38 cellular contexts compared by ENCODE assay signal in the genomic region with DNA sequence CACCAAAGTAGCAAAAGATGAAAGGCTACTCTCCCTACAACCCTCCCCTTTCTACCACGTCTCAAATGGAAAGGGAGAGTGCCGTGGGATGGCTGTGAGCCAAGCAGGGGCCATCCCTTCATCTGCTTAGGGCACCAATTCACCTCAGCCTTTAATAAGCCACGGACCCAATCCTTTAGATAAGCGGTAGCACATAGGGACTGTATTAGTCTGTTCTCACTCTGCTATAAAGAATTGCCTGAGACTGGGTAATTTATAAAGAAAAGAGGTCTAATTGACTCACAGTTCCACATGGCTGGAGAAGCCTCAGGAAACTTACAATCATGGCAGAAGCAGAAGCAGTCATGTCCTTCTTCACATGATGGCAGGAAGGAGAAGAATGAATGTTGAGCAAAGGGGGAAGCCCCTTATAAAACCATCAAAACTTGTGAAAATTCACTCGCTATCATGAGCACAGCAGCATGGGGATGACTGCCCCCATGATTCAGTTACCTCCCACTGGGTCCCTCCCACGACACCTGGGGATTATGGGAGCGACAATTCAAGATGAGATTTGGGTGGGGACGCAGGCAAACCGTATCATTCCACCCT.
"Had no signal": no experiment of that assay in that cellular context is flagged by ENCODE, and none has a peak within 500 bp of the region (broad histone marks: within the 10 kb centered on the region; RNA-seq: fewer than 3 reads in every experiment).

No MANE protein-coding gene starts in this region.

- H3K27me3 ChIP-seq: ascending aorta, cardiac muscle cell had no signal

- H3K4me1 Mint-ChIP-seq: activated naive CD4-positive, alpha-beta T cell treated with anti-CD3 and anti-CD28 coated beads, Interleukin-2, amount 10 ng/mL, durations not matched to agents 7 days and 5 days; activated naive CD4-positive, alpha-beta T cell treated with anti-CD3 and anti-CD28 coated beads, Interleukin-2, amount 50 U/mL, for 24 hours; activated naive CD8-positive, alpha-beta T cell treated with anti-CD3 and anti-CD28 coated beads, Interleukin-2, amount 10 ng/mL, durations not matched to agents 7 days and 5 days; brain; central memory CD8-positive, alpha-beta T cell had no signal

- FAIRE-seq: bronchial epithelial cell, TTC549 had no signal

- H3K27ac Mint-ChIP-seq: activated B cell treated with CpG ODN at 0.5 μM for 24 hours; activated CD4-positive, alpha-beta memory T cell treated with anti-CD3 and anti-CD28 coated beads for 36 hours; activated CD8-positive, alpha-beta T cell treated with anti-CD3 and anti-CD28 coated beads for 36 hours; activated naive CD4-positive, alpha-beta T cell treated with anti-CD3 and anti-CD28 coated beads, Interleukin-2, amount 10 ng/mL, durations not matched to agents 7 days and 5 days; activated naive CD4-positive, alpha-beta T cell treated with anti-CD3 and anti-CD28 coated beads, Interleukin-2, amount 50 U/mL, for 24 hours; activated naive CD8-positive, alpha-beta T cell; activated naive CD8-positive, alpha-beta T cell treated with anti-CD3 and anti-CD28 coated beads, Interleukin-2, amount 10 ng/mL, durations not matched to agents 7 days and 5 days; activated naive CD8-positive, alpha-beta T cell treated with anti-CD3 and anti-CD28 coated beads, Interleukin-2, amount 50 U/mL, for 24 hours; activated T-cell treated with anti-CD3 and anti-CD28 coated beads, Interleukin-2, amount 50 U/mL, for 72 hours; activated T-helper 1 cell treated with anti-CD3 and anti-CD28 coated beads, Interleukin-12 subunit alpha, Interleukin-12 subunit beta, Interleukin-2, Interleukin-4 antibody, amounts not matched to agents 30 ng/mL and 10 ng/mL and 1 ng/mL, durations not matched to agents 14 hours and 24 hours and 36 hours; activated T-helper 2 cell treated with anti-CD3 and anti-CD28 coated beads, Interferon-gamma antibody, Interleukin-2, Interleukin-4, amounts not matched to agents 10 μg/mL and 5 μg/mL and 100 μg/mL, durations not matched to agents 14 hours and 24 hours and 36 hours; brain; T-helper 1 cell treated with Interleukin-12 subunit alpha and Interleukin-12 subunit beta and Interleukin-4 antibody, amounts not matched to agents 30 μg/mL and 1 μg/mL, for 36 hours; T-helper 2 cell treated with Interferon-gamma antibody and Interleukin-4, amounts not matched to agents 5 μg/mL and 100 μg/mL, for 36 hours had no signal

- H3K4me3 Mint-ChIP-seq: activated B cell treated with CpG ODN at 0.5 μM for 24 hours; activated CD4-positive, alpha-beta memory T cell treated with anti-CD3 and anti-CD28 coated beads for 36 hours; activated CD8-positive, alpha-beta T cell treated with anti-CD3 and anti-CD28 coated beads for 36 hours; activated naive CD4-positive, alpha-beta T cell treated with anti-CD3 and anti-CD28 coated beads, Interleukin-2, amount 10 ng/mL, durations not matched to agents 7 days and 5 days; activated naive CD4-positive, alpha-beta T cell treated with anti-CD3 and anti-CD28 coated beads, Interleukin-2, amount 50 U/mL, for 24 hours; activated naive CD8-positive, alpha-beta T cell; activated naive CD8-positive, alpha-beta T cell treated with anti-CD3 and anti-CD28 coated beads, Interleukin-2, amount 10 ng/mL, durations not matched to agents 7 days and 5 days; activated naive CD8-positive, alpha-beta T cell treated with anti-CD3 and anti-CD28 coated beads, Interleukin-2, amount 50 U/mL, for 24 hours; activated T-cell treated with anti-CD3 and anti-CD28 coated beads, Interleukin-2, amount 50 U/mL, for 4 hours; activated T-cell treated with anti-CD3 and anti-CD28 coated beads, Interleukin-2, amount 50 U/mL, for 72 hours; activated T-helper 1 cell treated with anti-CD3 and anti-CD28 coated beads, Interleukin-12 subunit alpha, Interleukin-12 subunit beta, Interleukin-2, Interleukin-4 antibody, amounts not matched to agents 30 ng/mL and 10 ng/mL and 1 ng/mL, durations not matched to agents 14 hours and 24 hours and 36 hours; brain; central memory CD8-positive, alpha-beta T cell; T-helper 1 cell treated with Interleukin-12 subunit alpha and Interleukin-12 subunit beta and Interleukin-4 antibody, amounts not matched to agents 30 μg/mL and 1 μg/mL, for 36 hours; T-helper 2 cell treated with Interferon-gamma antibody and Interleukin-4, amounts not matched to agents 5 μg/mL and 100 μg/mL, for 36 hours had no signal

- ATAC-seq: activated CD8-positive, alpha-beta T cell treated with anti-CD3 and anti-CD28 coated beads for 36 hours; activated naive CD8-positive, alpha-beta T cell treated with anti-CD3 and anti-CD28 coated beads, Interleukin-2, amount 50 U/mL, for 24 hours; activated T-cell treated with anti-CD3 and anti-CD28 coated beads, Interleukin-2, amount 50 U/mL, for 4 hours; activated T-cell treated with anti-CD3 and anti-CD28 coated beads, Interleukin-2, amount 50 U/mL, for 72 hours had no signal

- H3K36me3 ChIP-seq: ascending aorta, cardiac muscle cell had no signal

- DNase-seq: activated B cell treated with CpG ODN at 0.5 μM for 24 hours; activated CD4-positive, alpha-beta memory T cell treated with anti-CD3 and anti-CD28 coated beads for 36 hours; activated CD4-positive, alpha-beta T cell treated with anti-CD3 and anti-CD28 coated beads for 48 hours; activated CD4-positive, alpha-beta T cell treated with anti-CD3 and anti-CD28 coated beads, Interleukin-2, amount 50 U/mL, for 1 hour; activated CD4-positive, alpha-beta T cell treated with anti-CD3 and anti-CD28 coated beads, Interleukin-2, amount 50 U/mL, for 4 hours; activated CD4-positive, CD25-positive, alpha-beta regulatory T cell treated with anti-CD3 and anti-CD28 coated beads, Interleukin-2, amount 50 U/mL, for 72 hours; activated CD8-positive, alpha-beta memory T cell treated with anti-CD3 and anti-CD28 coated beads, Interleukin-2, amount 50 U/mL, for 4 hours; activated CD8-positive, alpha-beta T cell treated with anti-CD3 and anti-CD28 coated beads for 36 hours; activated effector memory CD4-positive, alpha-beta T cell treated with Interleukin-2 at 50 U/mL for 16 hours; activated gamma-delta T cell; activated naive CD4-positive, alpha-beta T cell treated with anti-CD3 and anti-CD28 coated beads, Interleukin-2, amount 10 ng/mL, durations not matched to agents 7 days and 5 days; activated naive CD4-positive, alpha-beta T cell treated with Interleukin-2 at 50 U/mL for 16 hours; activated naive CD8-positive, alpha-beta T cell treated with anti-CD3 and anti-CD28 coated beads, Interleukin-2, amount 10 ng/mL, durations not matched to agents 7 days and 5 days; activated naive CD8-positive, alpha-beta T cell treated with anti-CD3 and anti-CD28 coated beads, Interleukin-2, amount 50 U/mL, for 24 hours; activated T-cell treated with anti-CD3 and anti-CD28 coated beads for 4 hours; activated T-cell treated with anti-CD3 and anti-CD28 coated beads, Interleukin-2, amount 50 U/mL, for 1 hour; activated T-cell treated with anti-CD3 and anti-CD28 coated beads, Interleukin-2, amount 50 U/mL, for 4 hours; activated T-cell treated with anti-CD3 and anti-CD28 coated beads, Interleukin-2, amount 50 U/mL, for 72 hours; amygdala; anterior cingulate cortex; caudate nucleus; cerebellar nuclear complex; T-helper 1 cell; T-helper 2 cell; T-helper 9 cell had no signal

- H3K27ac ChIP-seq: ascending aorta, cardiac muscle cell, VCaP had no signal

- H3K36me3 Mint-ChIP-seq: brain had no signal

- H3K4me1 ChIP-seq: ascending aorta had no signal

- H3K27me3 Mint-ChIP-seq: activated B cell treated with CpG ODN at 0.5 μM for 24 hours had no signal

- H3K4me3 ChIP-seq: ascending aorta, cardiac muscle cell had no signal
